19 cellular contexts compared by ENCODE assay signal in genomic region chr13:20940083-20940482, GRCh38. TPM values are rescaled to one million over a fixed set of nuclear protein-coding genes. Genes with fewer than 3 reads are reported as not detected.
A peak's percentile ranks its signal among the peaks of the same experiment; 100 is the strongest.
DNase-seq lines count a peak whose midpoint lies in the region; ATAC-seq, FAIRE-seq and TF ChIP-seq lines count a peak whose summit lies in the region.
"Had no signal": no experiment of that assay in that cellular context is flagged by ENCODE, and none has a peak within 500 bp of the region (broad histone marks: within the 10 kb centered on the region; RNA-seq: fewer than 3 reads in every experiment).

No MANE protein-coding gene starts in this region.

- H3K27ac ChIP-seq in IMR-90 (ENCODE audit: insufficient read depth, low read length) (no peak overlapping the region; the same call in 1 of the 2 replicates), gastrocnemius medialis (peak overlapping the region; percentile 73 to 91 (median 80)), small intestine (ENCODE audit: low read depth in 1 of 2, low read length in 1 of 2) (no peak overlapping the region)
- H3K27ac ChIP-seq: tibial artery had no signal

- TF ChIP-seq RAD21 in IMR-90 (IDR thresholded peaks at IDR 0.05; ENCODE audit: low read length) = no peak

- no peak overlapping the region for H3K9ac ChIP-seq in IMR-90 (ENCODE audit: low read depth, low read length)

- H2AFZ ChIP-seq in IMR-90 (replicated peaks; ENCODE audit: low read length, poor library complexity) = no peak overlapping the region

- no peaks in the 10 kb centered on the region for H3K27me3 Mint-ChIP-seq in Caco-2 (ENCODE audit: insufficient read depth, unreplicated experiment)
- H3K27me3 Mint-ChIP-seq in stimulated activated naive B cell treated with anti-CD40 and anti-IgM and Interleukin-4, amounts not matched to agents 10 μg/mL and 1 μg/mL and 100 μg/mL, for 72 hours = peaks cover 16 to 21% of the 10 kb centered on the region in 2 donors

- peaks cover 36% of the 10 kb centered on the region for H3K4me1 ChIP-seq in Caco-2
- peaks cover 13% of the 10 kb centered on the region for H3K4me1 ChIP-seq in IMR-90 (ENCODE audit: control insufficient read depth, insufficient read depth, low read length)
- peaks cover 20 to 24% of the 10 kb centered on the region in 2 donors for H3K4me1 ChIP-seq in gastrocnemius medialis
- no peaks in the 10 kb centered on the region for H3K4me1 ChIP-seq in small intestine (ENCODE audit: control insufficient read depth in 2 of 2, insufficient read depth in 1 of 2, low read depth in 1 of 2, low read length in 1 of 2)

- H3K36me3 ChIP-seq in Caco-2 (ENCODE audit: control insufficient read depth, insufficient read depth, low read length) (no peaks in the 10 kb centered on the region), IMR-90 (ENCODE audit: control insufficient read depth, insufficient read depth, low read length) (no peaks in the 10 kb centered on the region), gastrocnemius medialis (no peaks in the 10 kb centered on the region), small intestine (ENCODE audit: control insufficient read depth in 2 of 2, insufficient read depth in 2 of 2, low read length in 2 of 2) (no peaks in the 10 kb centered on the region)
- H3K36me3 ChIP-seq: tibial artery had no signal

- peaks cover 16% of the 10 kb centered on the region for H3K36me3 Mint-ChIP-seq in Caco-2 (ENCODE audit: insufficient read depth, unreplicated experiment)
- H3K36me3 Mint-ChIP-seq in stimulated activated naive B cell treated with anti-CD40 and anti-IgM and Interleukin-4, amounts not matched to agents 10 μg/mL and 1 μg/mL and 100 μg/mL, for 72 hours = peaks cover 0 to 2% of the 10 kb centered on the region in 2 donors
- H3K36me3 Mint-ChIP-seq: CD8-positive, alpha-beta memory T cell; natural killer cell treated with Interleukin-12 subunit alpha and Interleukin-12 subunit beta and Interleukin-15 and Interleukin-18, amount 100 ng/mL, for 72 hours had no signal

- no peak overlapping the region for H3K18ac ChIP-seq in IMR-90 (ENCODE audit: low read depth, low read length)

- H3K4me3 Mint-ChIP-seq in Caco-2 (ENCODE audit: unreplicated experiment) = peak overlapping the region; percentile 73
- H3K4me3 Mint-ChIP-seq in stimulated activated naive B cell treated with anti-CD40 and anti-IgM and Interleukin-4, amounts not matched to agents 10 μg/mL and 1 μg/mL and 100 μg/mL, for 72 hours = no peak overlapping the region
- H3K4me3 Mint-ChIP-seq: activated T-helper 17 cell treated with anti-CD3 and anti-CD28 coated beads, Interleukin-2, amount 50 U/mL, for 72 hours; CD8-positive, alpha-beta memory T cell; natural killer cell treated with Interleukin-12 subunit alpha and Interleukin-12 subunit beta and Interleukin-15 and Interleukin-18, amount 100 ng/mL, for 72 hours had no signal

- BruUV-seq in Caco-2 (replicated peaks; lab: Mats Ljungman, UMichigan) = no TSS peak
- BruUV-seq in IMR-90 (replicated peaks; lab: Mats Ljungman, UMichigan) = no TSS peak

- 0 out of 2 replicates have a peak overlapping the region, but pooled peaks have one; percentile 56 for H3K4ac ChIP-seq in IMR-90 (ENCODE audit: low read depth, low read length)

- H4K91ac ChIP-seq in IMR-90 (ENCODE audit: insufficient read depth, low read depth, low read length) = no peak overlapping the region

- peak overlapping the region; percentile 97 for H3K27ac Mint-ChIP-seq in Caco-2 (ENCODE audit: unreplicated experiment)
- no peak overlapping the region for H3K27ac Mint-ChIP-seq in stimulated activated naive B cell treated with anti-CD40 and anti-IgM and Interleukin-4, amounts not matched to agents 10 μg/mL and 1 μg/mL and 100 μg/mL, for 72 hours
- H3K27ac Mint-ChIP-seq: activated T-helper 17 cell treated with anti-CD3 and anti-CD28 coated beads, Interleukin-2, amount 50 U/mL, for 72 hours; CD8-positive, alpha-beta memory T cell; natural killer cell treated with Interleukin-12 subunit alpha and Interleukin-12 subunit beta and Interleukin-15 and Interleukin-18, amount 100 ng/mL, for 72 hours had no signal

- TF ChIP-seq CTCF in Caco-2 (IDR thresholded peaks at IDR 0.05; ENCODE audit: insufficient read depth in 1 of 2, low read depth in 1 of 2, low read length in 1 of 2, severe bottlenecking in 1 of 2, unreplicated experiment in 1 of 2) = no peak
- TF ChIP-seq CTCF in IMR-90 (conservative IDR thresholded peaks at IDR 0.05; ENCODE audit: low read depth, low read length) = no peak
- TF ChIP-seq CTCF in gastrocnemius medialis (IDR thresholded peaks at IDR 0.05 in 4 of 5, conservative IDR thresholded peaks at IDR 0.05 in 1 of 5) = no peak

- peaks cover 44% of the 10 kb centered on the region for H3K4me1 Mint-ChIP-seq in Caco-2 (ENCODE audit: low read depth, unreplicated experiment)
- peaks cover 3 to 6% of the 10 kb centered on the region in 2 donors for H3K4me1 Mint-ChIP-seq in stimulated activated naive B cell treated with anti-CD40 and anti-IgM and Interleukin-4, amounts not matched to agents 10 μg/mL and 1 μg/mL and 100 μg/mL, for 72 hours

- H3K9me3 Mint-ChIP-seq in Caco-2 (ENCODE audit: unreplicated experiment) = no peaks in the 10 kb centered on the region
- H3K9me3 Mint-ChIP-seq in stimulated activated naive B cell treated with anti-CD40 and anti-IgM and Interleukin-4, amounts not matched to agents 10 μg/mL and 1 μg/mL and 100 μg/mL, for 72 hours = no peaks in the 10 kb centered on the region
- H3K9me3 Mint-ChIP-seq: activated T-helper 17 cell treated with anti-CD3 and anti-CD28 coated beads, Interleukin-2, amount 50 U/mL, for 72 hours; natural killer cell treated with Interleukin-12 subunit alpha and Interleukin-12 subunit beta and Interleukin-15 and Interleukin-18, amount 100 ng/mL, for 72 hours had no signal

- H2BK5ac ChIP-seq in IMR-90 (ENCODE audit: low read depth, low read length, poor library complexity, severe bottlenecking) = peak overlapping the region; percentile 81

- no peaks in the 10 kb centered on the region for H3K9me1 ChIP-seq in IMR-90 (ENCODE audit: insufficient read depth, low read length)

- H2BK20ac ChIP-seq in IMR-90 (ENCODE audit: low read depth, low read length) = no peak overlapping the region

- H2AK5ac ChIP-seq in IMR-90 (ENCODE audit: low read depth, low read length) = no peak overlapping the region

- H3K4me3 ChIP-seq in Caco-2 (ENCODE audit: low read depth, low read length) = no peak overlapping the region
- no peak overlapping the region for H3K4me3 ChIP-seq in IMR-90 (ENCODE audit: insufficient read depth, low read depth, low read length)
- no peak overlapping the region for H3K4me3 ChIP-seq in gastrocnemius medialis
- no peak overlapping the region for H3K4me3 ChIP-seq in small intestine (ENCODE audit: low read depth in 1 of 2, low read length in 2 of 2)
- H3K4me3 ChIP-seq: tibial artery had no signal

- no peaks in the 10 kb centered on the region for H4K20me1 ChIP-seq in IMR-90 (ENCODE audit: insufficient read depth, low read length)

- FAIRE-seq in small intestine (lab: Jason Lieb, UNC) (no peak), GM12891 (lab: Jason Lieb, UNC) (no peak)
- FAIRE-seq: RCC 7860 had no signal

- POLR2A ChIA-PET in Caco-2 (lab: Charles Lee) = interaction anchor here (0.6 to 1.7 kb wide), 6 partner anchors 13 to 237 kb away, joined by 3 to 13 read pairs (median 4); partner anchors contain the start of genes LATS2, MRPL57, SKA3 and XPO4
- POLR2A ChIA-PET in IMR-90 (lab: Charles Lee; ENCODE audit: unreplicated experiment) = no interaction called here

- intact Hi-C loops in Caco-2 (cut with micrococcal nuclease; ENCODE audit: unreplicated experiment) (loop anchor here (10.0 kb wide), 1 partner anchor 55 kb away; no protein-coding TSS in a partner anchor), IMR-90 (cut with micrococcal nuclease) (loop anchor here (5.0 kb wide), 2 partner anchors 122 to 357 kb away; partner anchors contain the start of gene LATS2), gastrocnemius medialis (cut with DNase I; ENCODE audit: low total_unique reads) (loop anchor here (5.0 kb wide), 1 partner anchor 52 kb away; no protein-coding TSS in a partner anchor)

- in situ Hi-C loops in IMR-90 (cut with MboI; ENCODE audit: low sequenced_read_pairs) (loop anchor here (5.0 to 10.0 kb wide), 2 partner anchors 187 to 535 kb away; no protein-coding TSS in a partner anchor), gastrocnemius medialis (cut with MboI; ENCODE audit: low sequenced_read_pairs in 4 of 4) (loop anchor here (5.0 to 25.0 kb wide), 11 partner anchors 75 to 753 kb away; partner anchors contain the start of genes GJB2 (in 1 of the 4), IL17D (in 1 of the 4) and LATS2 (in 1 of the 4))

- no peak overlapping the region for H3K56ac ChIP-seq in IMR-90 (ENCODE audit: extremely low read depth, insufficient read depth, low read length)

- WGBS in IMR-90 (ENCODE audit: extremely low coverage in 2 of 2, insufficient read length in 1 of 2), 2 experiments = no CpG with 5 or more reads among the region's 3 CpGs
- WGBS in small intestine, 3 donors = 17 to 56% (median 37%) methylated on average over 3 of the region's 3 CpGs

- no peaks in the 10 kb centered on the region for H3K79me1 ChIP-seq in IMR-90 (ENCODE audit: low read depth in 1 of 2, low read length in 2 of 2)

- peak overlapping the region; percentile 47; the same call in 1 of the 3 replicates for H2BK15ac ChIP-seq in IMR-90 (ENCODE audit: low read depth, low read length)

- no peak overlapping the region for H4K5ac ChIP-seq in IMR-90 (ENCODE audit: low read depth, low read length)

- no peak overlapping the region for H3K23ac ChIP-seq in IMR-90 (ENCODE audit: low read depth, low read length)

- peak overlapping the region in 1 of 2 experiments; percentile 55; a peak in 1 of 4 replicates for H4K8ac ChIP-seq in IMR-90 (ENCODE audit: low read depth in 2 of 2, low read length in 2 of 2)

- no peak for TF ChIP-seq POLR2A in IMR-90 (IDR thresholded peaks at IDR 0.05; ENCODE audit: low read depth, low read length)
- no peak for TF ChIP-seq POLR2A in gastrocnemius medialis (IDR thresholded peaks at IDR 0.05)
- no peak for TF ChIP-seq POLR2A in GM12891 (IDR thresholded peaks at IDR 0.05; ENCODE audit: low read depth, low read length)

- ATAC-seq in IMR-90 (ENCODE audit: low read depth) = peak; percentile 18
- ATAC-seq in gastrocnemius medialis = no peak
- ATAC-seq in stimulated activated naive B cell treated with anti-CD40 and anti-IgM and Interleukin-4, amounts not matched to agents 10 μg/mL and 1 μg/mL and 100 μg/mL, for 72 hours (replicated peaks) = no peak
- ATAC-seq: activated T-helper 17 cell treated with anti-CD3 and anti-CD28 coated beads, Interleukin-2, amount 50 U/mL, for 72 hours; esophagus mucosa; natural killer cell treated with Interleukin-12 subunit alpha and Interleukin-12 subunit beta and Interleukin-15 and Interleukin-18, amount 100 ng/mL, for 72 hours had no signal

- dilution Hi-C loops in IMR-90 (cut with HindIII; ENCODE audit: low sequenced_read_pairs, unreplicated experiment) = no loop called here

- H3K14ac ChIP-seq in IMR-90 (replicated peaks; ENCODE audit: low read depth, low read length) = no peak overlapping the region

- H3K9me3 ChIP-seq in Caco-2 (no peaks in the 10 kb centered on the region; the same call in 1 of the 2 replicates), IMR-90 (ENCODE audit: control insufficient read depth, insufficient read depth, low read length) (no peaks in the 10 kb centered on the region), gastrocnemius medialis (no peaks in the 10 kb centered on the region), small intestine (ENCODE audit: control insufficient read depth, low read depth) (no peaks in the 10 kb centered on the region)
- H3K9me3 ChIP-seq: tibial artery had no signal

- H3K27me3 ChIP-seq in Caco-2 (replicated peaks; ENCODE audit: control insufficient read depth, insufficient read depth, low read length) = no peaks in the 10 kb centered on the region
- H3K27me3 ChIP-seq in IMR-90 (ENCODE audit: control insufficient read depth, insufficient read depth, low read length) = peaks cover 4% of the 10 kb centered on the region; the same call in 1 of the 2 replicates
- H3K27me3 ChIP-seq in gastrocnemius medialis = no peaks in the 10 kb centered on the region
- no peaks in the 10 kb centered on the region for H3K27me3 ChIP-seq in small intestine (ENCODE audit: control insufficient read depth in 2 of 2, insufficient read depth in 2 of 2, low read length in 2 of 2)

- no peak overlapping the region for H2AK9ac ChIP-seq in IMR-90 (replicated peaks; ENCODE audit: low read depth, low read length, poor library complexity)

- CTCF ChIA-PET in Caco-2 (lab: Charles Lee) (interaction anchor here (0.5 to 1.1 kb wide), 3 partner anchors 33 to 358 kb away, joined by 3 to 7 read pairs (median 4); no protein-coding TSS in a partner anchor), IMR-90 (lab: Yijun Ruan, JAX) (no interaction called here)

- peak overlapping the region; percentile 4 for H3K4me2 ChIP-seq in IMR-90 (ENCODE audit: low read depth, low read length)

- DNase-seq in Caco-2 = peak in 1 of 2 experiments; percentile 72
- DNase-seq in IMR-90 = peak; percentile 83
- peak; percentile 56 for DNase-seq in fibroblast of gingiva (ENCODE audit: low read depth)
- no peak for DNase-seq in gastrocnemius medialis
- no peak for DNase-seq in dermis blood vessel endothelial cell
- no peak for DNase-seq in small intestine
- DNase-seq in GM12891 (ENCODE audit: insufficient read length, low spot score) = no peak
- DNase-seq in stimulated activated naive B cell treated with anti-CD40 and anti-IgM and Interleukin-4, amounts not matched to agents 10 μg/mL and 1 μg/mL and 100 μg/mL, for 72 hours = no peak
- DNase-seq: activated CD8-positive, alpha-beta memory T cell treated with anti-CD3 and anti-CD28 coated beads for 24 hours; amygdala; CD8-positive, alpha-beta memory T cell; H7; NCI-H774; stimulated activated CD4-positive, alpha-beta T cell treated with anti-CD3 and anti-CD28 coated beads, Interleukin-2, amount 100 ng/mL, for 48 hours; tibial artery had no signal

- H2BK120ac ChIP-seq in IMR-90 (ENCODE audit: low read depth, low read length) = no peak overlapping the region

RNA-seq across cellular contexts. Expression of gene XPO4, which starts 37.5 kb away (rescaled TPM):
- total RNA-seq in Caco-2 (2022) = 31.3 and 33.3 TPM in 2 replicates
- total RNA-seq in IMR-90 (2012; rRNA removed) = 21.1 and 25.3 TPM in 2 replicates
- 3.8 and 5.0 TPM in 2 replicates for polyA plus RNA-seq in IMR-90 (2012; rRNA removed)
- 0.67 and 0.95 TPM in 2 replicates for polyA plus RNA-seq in IMR-90 (2012; cell fraction: cytosol; rRNA removed)
- 1.1 and 10.1 TPM in 2 replicates for polyA plus RNA-seq in IMR-90 (2012; cell fraction: nucleus; rRNA removed; ENCODE audit: low replicate concordance)
- 10 to 100 TPM; 10.0 to 18.7 (median 14.7) TPM for total RNA-seq in gastrocnemius medialis
- 27.9 and 38.5 TPM in 2 replicates for total RNA-seq in dermis blood vessel endothelial cell
- 1 to 10 TPM; 1.3 to 4.6 (median 1.4) TPM for polyA plus RNA-seq in small intestine
- polyA plus RNA-seq in GM12891 (2012; ENCODE audit: low read depth, missing spikeins) = 5.7 TPM

Comparison
In these comparisons a context has a peak if more than half of its experiments do, and no peak if none do; other contexts are left out.
1. DNase-seq: peak in IMR-90 (single experiment) and fibroblast of gingiva (single experiment); none in gastrocnemius medialis (0 of 2), dermis blood vessel endothelial cell (single experiment), small intestine (single experiment), GM12891 (single experiment) and stimulated activated naive B cell treated with anti-CD40 and anti-IgM and Interleukin-4, amounts not matched to agents 10 μg/mL and 1 μg/mL and 100 μg/mL, for 72 hours (single experiment).
2. H3K27ac ChIP-seq: peak in gastrocnemius medialis (4 of 4); none in IMR-90 (single experiment) and small intestine (0 of 2).